ENCODE assay signal across 11 cellular contexts in genomic region chr19:56109216-56109615, GRCh38. TPM values are rescaled to one million over a fixed set of nuclear protein-coding genes. Genes with fewer than 3 reads are reported as not detected.
DNase-seq lines count a peak whose midpoint lies in the region; ATAC-seq, FAIRE-seq and TF ChIP-seq lines count a peak whose summit lies in the region.
"Had no signal": no experiment of that assay in that cellular context is flagged by ENCODE, and none has a peak within 500 bp of the region (broad histone marks: within the 10 kb centered on the region; RNA-seq: fewer than 3 reads in every experiment).

No MANE protein-coding gene starts in this region.

- no peak overlapping the region for H2AFZ ChIP-seq in GM23338
- no peak overlapping the region for H2AFZ ChIP-seq in H1 (ENCODE audit: low read length)

- H3K23me2 ChIP-seq in H1 (ENCODE audit: low read depth, low read length), result no peaks in the 10 kb centered on the region

- 0 out of 2 replicates have a peak overlapping the region, but pooled peaks have one; percentile 71 for H2BK5ac ChIP-seq in H1 (ENCODE audit: low read depth, low read length)

- H3K27ac Mint-ChIP-seq in GM23338, result no peak overlapping the region
- H3K27ac Mint-ChIP-seq: stimulated activated naive CD8-positive, alpha-beta T cell treated with anti-CD3 and anti-CD28 coated beads, Interleukin-15, Interleukin-2, amounts not matched to agents 100 ng/mL and 50 ng/mL, for 24 hours had no signal

- H3F3A ChIP-seq in GM23338 (replicated peaks; ENCODE audit: low read depth), result 0 out of 2 replicates have a peak, but pooled peaks cover 3% of the 10 kb centered on the region

- no peaks in the 10 kb centered on the region; the same call in 2 of the 3 replicates for H3K9me3 Mint-ChIP-seq in GM23338
- H3K9me3 Mint-ChIP-seq: naive thymus-derived CD4-positive, alpha-beta T cell; stimulated activated naive CD8-positive, alpha-beta T cell treated with anti-CD3 and anti-CD28 coated beads, Interleukin-15, Interleukin-2, amounts not matched to agents 100 ng/mL and 50 ng/mL, for 24 hours had no signal

- no peaks in the 10 kb centered on the region for H3K9me2 ChIP-seq in GM23338 (ENCODE audit: insufficient read depth)

- H3K27me3 Mint-ChIP-seq in GM23338 (ENCODE audit: insufficient read depth, low read depth, poor library complexity), result peaks cover 42% of the 10 kb centered on the region
- H3K27me3 Mint-ChIP-seq: naive thymus-derived CD4-positive, alpha-beta T cell; stimulated activated naive CD8-positive, alpha-beta T cell treated with anti-CD3 and anti-CD28 coated beads, Interleukin-15, Interleukin-2, amounts not matched to agents 100 ng/mL and 50 ng/mL, for 24 hours had no signal

- CTCF ChIA-PET in H1 (lab: Charles Lee; ENCODE audit: partially characterized antibody), result interaction anchor here (0.6 to 1.9 kb wide), 4 partner anchors 33 to 55 kb away, joined by 4 to 5 read pairs (median 5); no protein-coding TSS in a partner anchor

- H3K18ac ChIP-seq in H1 (ENCODE audit: extremely low read depth, low read length), result no peak overlapping the region

- H3K9ac ChIP-seq in H1 (replicated peaks in 1 of 4; ENCODE audit: extremely low read depth in 1 of 4, low read depth in 3 of 4, low read length in 3 of 4), result no peak overlapping the region

- H3K4me1 ChIP-seq in GM23338 (ENCODE audit: insufficient read depth) (peaks cover 61% of the 10 kb centered on the region), H1 (replicated peaks in 1 of 4; ENCODE audit: control insufficient read depth in 3 of 4, insufficient read depth in 4 of 4, low read length in 3 of 4) (peaks cover 6 to 52% (median 36%) of the 10 kb centered on the region in 4 experiments), ovary (ENCODE audit: insufficient read depth) (peaks cover 43% of the 10 kb centered on the region)

- peaks cover 94% of the 10 kb centered on the region for H3K79me2 ChIP-seq in GM23338 (replicated peaks; ENCODE audit: insufficient read depth)
- peaks cover 42 to 93% of the 10 kb centered on the region in 2 experiments for H3K79me2 ChIP-seq in H1 (ENCODE audit: control insufficient read depth in 1 of 2, insufficient read depth in 2 of 2, low read length in 2 of 2)

- no peak for FAIRE-seq in H1 (lab: Jason Lieb, UNC)

- H3K4me1 Mint-ChIP-seq in GM23338, result peaks cover 76% of the 10 kb centered on the region

- no peak overlapping the region for H2BK20ac ChIP-seq in H1 (ENCODE audit: low read length)

- no peak overlapping the region for H4K8ac ChIP-seq in H1 (ENCODE audit: extremely low read depth, insufficient read depth, low read length)

- H3K27me3 ChIP-seq in GM23338 (ENCODE audit: insufficient read depth), result no peaks in the 10 kb centered on the region
- H3K27me3 ChIP-seq in H1 (replicated peaks in 1 of 4; ENCODE audit: control insufficient read depth in 3 of 4, extremely low read depth in 1 of 4, insufficient read depth in 3 of 4, low read length in 3 of 4), result no peaks in the 10 kb centered on the region; a peak in 1 of 7 replicates
- no peaks in the 10 kb centered on the region for H3K27me3 ChIP-seq in ovary

- TF ChIP-seq EP300 in H1 (IDR thresholded peaks at IDR 0.05; ENCODE audit: borderline replicate concordance in 1 of 2, low read depth in 2 of 2, low read length in 2 of 2) (no peak), ovary (IDR thresholded peaks at IDR 0.05) (no peak)

- peaks cover 4% of the 10 kb centered on the region; the same call in 2 of the 3 replicates for H3K36me3 Mint-ChIP-seq in GM23338 (ENCODE audit: low read depth)

- H3K27ac ChIP-seq in GM23338 (ENCODE audit: low read depth) (peak overlapping the region; percentile 69; the same call in 1 of the 2 replicates), H1 (ENCODE audit: low read depth, low read length) (no peak overlapping the region), ovary (peak overlapping the region in 1 of 2 donors; percentile 11)

- H4K20me1 ChIP-seq in GM23338 (replicated peaks; ENCODE audit: insufficient read depth) (peaks cover 51% of the 10 kb centered on the region), H1 (replicated peaks in 1 of 2; ENCODE audit: control insufficient read depth in 1 of 2, insufficient read depth in 2 of 2, low read length in 2 of 2) (peaks cover 56 to 59% of the 10 kb centered on the region in 2 experiments)

- H3K56ac ChIP-seq in H1 (replicated peaks; ENCODE audit: insufficient read length, low read depth, low read length), result no peak overlapping the region

- POLR2A ChIA-PET in H1 (lab: Charles Lee; ENCODE audit: partially characterized antibody), result interaction anchor here (1.2 to 6.0 kb wide), 3 partner anchors 10 to 453 kb away, joined by 3 to 51 read pairs (median 4); partner anchors contain the start of gene ZNF787

- no peak overlapping the region for H2BK120ac ChIP-seq in H1 (replicated peaks; ENCODE audit: low read depth, low read length)

- no peak for ATAC-seq in GM23338
- ATAC-seq: naive thymus-derived CD4-positive, alpha-beta T cell had no signal

- H3K23ac ChIP-seq in H1 (ENCODE audit: insufficient read length), result no peak overlapping the region

- TF ChIP-seq CTCF in GM23338 (conservative IDR thresholded peaks at IDR 0.05; ENCODE audit: low read depth in 2 of 2) (no peak), H1 (IDR thresholded peaks at IDR 0.05; ENCODE audit: control extremely low read depth in 1 of 3, insufficient read depth in 1 of 3, low read depth in 1 of 3, low read length in 3 of 3) (no peak), ovary (IDR thresholded peaks at IDR 0.05) (no peak)

- H3K36me3 ChIP-seq in GM23338 (ENCODE audit: insufficient read depth) (no peaks in the 10 kb centered on the region), H1 (ENCODE audit: control insufficient read depth in 2 of 4, insufficient read depth in 4 of 4, low read length in 3 of 4) (no peaks in the 10 kb centered on the region), ovary (no peaks in the 10 kb centered on the region)

- no peak overlapping the region for H3K4ac ChIP-seq in H1 (replicated peaks; ENCODE audit: insufficient read length, low read depth, low read length)

- no peak overlapping the region for H3K14ac ChIP-seq in H1 (ENCODE audit: insufficient read length)

- WGBS in H1 (ENCODE audit: extremely low coverage in 1 of 2, insufficient coverage in 1 of 2, insufficient read length in 1 of 2, insufficient replicate concordance in 2 of 2, low coverage in 1 of 2, low lambda C conversion rate in 2 of 2, missing lambda C conversion rate in 1 of 2), 2 experiments, result 86% methylated on average over 11 of the region's 11 CpGs; no CpG with 5 or more reads in 1 of the 2 experiments
- WGBS in ovary, 3 donors, result 5 to 17% (median 8%) methylated on average over 11 of the region's 11 CpGs

- H3K4me3 Mint-ChIP-seq in GM23338, result no peak overlapping the region
- H3K4me3 Mint-ChIP-seq: stimulated activated naive CD8-positive, alpha-beta T cell treated with anti-CD3 and anti-CD28 coated beads, Interleukin-15, Interleukin-2, amounts not matched to agents 100 ng/mL and 50 ng/mL, for 24 hours had no signal

- H4K5ac ChIP-seq in H1 (ENCODE audit: insufficient read length, low read depth, low read length), result no peak overlapping the region

- H2AK5ac ChIP-seq in H1 (ENCODE audit: low read depth, low read length), result no peak overlapping the region

- no peak overlapping the region for H4K91ac ChIP-seq in H1 (replicated peaks; ENCODE audit: insufficient read length, low read length)

- intact Hi-C loops in ovary (cut with DNase I), result loop anchor here in 2 of 4 donors (5.0 kb wide), 2 partner anchors 33 to 48 kb away; partner anchors contain the start of gene ZNF444 (in 1 of the 2)

- H3K4me3 ChIP-seq in GM23338 (no peak overlapping the region), H1 (ENCODE audit: extremely low read depth in 1 of 4, insufficient read depth in 2 of 4, low read depth in 3 of 4, low read length in 4 of 4) (no peak overlapping the region), ovary (peak overlapping the region; percentile 11)

- no peak overlapping the region for H2BK15ac ChIP-seq in H1 (ENCODE audit: low read length)

- peaks cover 20% of the 10 kb centered on the region for H3K79me1 ChIP-seq in H1 (ENCODE audit: low read depth, low read length)

- H2BK12ac ChIP-seq in H1 (ENCODE audit: low read depth, low read length), result 0 out of 2 replicates have a peak overlapping the region, but pooled peaks have one; percentile 9

- DNase-seq in AG08395 (ENCODE audit: low spot score), result peak; percentile 31
- no peak for DNase-seq in GM23338 (ENCODE audit: low spot score)
- DNase-seq in H1 (ENCODE audit: low read depth in 1 of 2, low spot score in 2 of 2), result no peak
- DNase-seq in ovary, result no peak
- DNase-seq in kidney glomerular epithelial cell (lab: John Stamatoyannopoulos, UW), result no peak
- no peak for DNase-seq in NCI-H82 treated with DMSO at 0.1 percent for 48 hours (lab: John Stamatoyannopoulos, UW; ENCODE audit: unreplicated experiment)
- no peak for DNase-seq in D341Med (ENCODE audit: low spot score)
- DNase-seq in NCI-H510A (lab: John Stamatoyannopoulos, UW), result no peak
- DNase-seq: naive thymus-derived CD4-positive, alpha-beta T cell; NCI-H1417 had no signal

- H3K4me2 ChIP-seq in GM23338, result peak overlapping the region; percentile 55; the same call in 1 of the 2 replicates
- H3K4me2 ChIP-seq in H1 (ENCODE audit: insufficient read depth in 1 of 2, low read depth in 2 of 2, low read length in 2 of 2), result peak overlapping the region; percentile 7 to 11; a peak in 2 of 4 replicates

- H3K9me3 ChIP-seq in H1 (ENCODE audit: insufficient read depth in 2 of 2, low read depth in 1 of 2, low read length in 1 of 2) (no peaks in the 10 kb centered on the region), ovary (no peaks in the 10 kb centered on the region)

- TF ChIP-seq RAD21 in H1 (IDR thresholded peaks at IDR 0.05 in 1 of 2, conservative IDR thresholded peaks at IDR 0.05 in 1 of 2; ENCODE audit: low read depth in 2 of 2, low read length in 2 of 2), result no peak

- TF ChIP-seq POLR2A in H1 (IDR thresholded peaks at IDR 0.05; ENCODE audit: control extremely low read depth in 1 of 2, low read depth in 2 of 2, low read length in 2 of 2) (no peak), ovary (IDR thresholded peaks at IDR 0.05) (no peak)

RNA-seq across cellular contexts. Expression of gene ZNF787, which starts 11.9 kb away (rescaled TPM):
- 35.3 and 44.6 TPM in 2 replicates for total RNA-seq in GM23338 (2014; rRNA removed; shearing (Covaris generic))
- polyA plus RNA-seq in GM23338 (2016; fragmentation: Nextera tagmentation; extraction: Ambion mirVana) (12.5 and 15.9 TPM in 2 replicates), H1 (2011; rRNA removed) (19.7 and 37.8 TPM in 2 replicates), ovary (10 to 100 TPM in 1 of 2 donors, 1 to 10 TPM in 1; 3.0 to 20.4 TPM)
- total RNA-seq in H1 (2021; fragmentation: NEBNext Ultra II Directional; extraction: Animal tissue kit (Norgen Biotek cat#: 25700)), result 56.0 and 57.3 TPM in 2 replicates
- polyA plus RNA-seq in H1 (2011; cell fraction: cytosol; rRNA removed), result 31.1 TPM
- polyA plus RNA-seq in H1 (2011; cell fraction: nucleus; rRNA removed), result 44.7 TPM
- polyA plus RNA-seq in H1 (2012, experiment 1 of 2), result 24.6 to 37.3 TPM (median 32.1 TPM) in 4 replicates
- 26.0 TPM for polyA plus RNA-seq in H1 (2012, experiment 2 of 2)
- polyA plus RNA-seq in H1 (2013, experiment 1 of 2), result 35.4 TPM
- polyA plus RNA-seq in H1 (2013, experiment 2 of 2), result 34.1 TPM
- polyA minus RNA-seq in H1 (2011; rRNA and poly(A)+ RNA removed), result 7.3 and 7.9 TPM in 2 replicates
- polyA minus RNA-seq in H1 (2011; cell fraction: cytosol; rRNA and poly(A)+ RNA removed), result 37.4 TPM
- polyA minus RNA-seq in H1 (2011; cell fraction: nucleus; rRNA and poly(A)+ RNA removed), result 25.1 TPM
- total RNA-seq in ovary, result 10 to 100 TPM; 10.4 to 36.8 (median 27.5) TPM

RNA-seq across cellular contexts. Expression of gene ZNF444, which starts 31.9 kb away (rescaled TPM):
- 58.5 and 60.5 TPM in 2 replicates for total RNA-seq in GM23338 (2014; rRNA removed; shearing (Covaris generic))
- polyA plus RNA-seq in GM23338 (2016; fragmentation: Nextera tagmentation; extraction: Ambion mirVana) (23.6 and 25.1 TPM in 2 replicates), H1 (2011; rRNA removed) (54.5 and 87.3 TPM in 2 replicates), ovary (10 to 100 TPM in 1 of 2 donors, 1 to 10 TPM in 1; 7.3 to 25.5 TPM)
- 46.9 and 49.5 TPM in 2 replicates for total RNA-seq in H1 (2021; fragmentation: NEBNext Ultra II Directional; extraction: Animal tissue kit (Norgen Biotek cat#: 25700))
- 52.7 TPM for polyA plus RNA-seq in H1 (2011; cell fraction: cytosol; rRNA removed)
- polyA plus RNA-seq in H1 (2011; cell fraction: nucleus; rRNA removed), result 82.7 TPM
- 29.2 to 41.5 TPM (median 39.9 TPM) in 4 replicates for polyA plus RNA-seq in H1 (2012, experiment 1 of 2)
- 29.3 TPM for polyA plus RNA-seq in H1 (2012, experiment 2 of 2)
- polyA plus RNA-seq in H1 (2013, experiment 1 of 2), result 29.2 TPM
- polyA plus RNA-seq in H1 (2013, experiment 2 of 2), result 27.9 TPM
- 4.0 and 7.3 TPM in 2 replicates for polyA minus RNA-seq in H1 (2011; rRNA and poly(A)+ RNA removed)
- polyA minus RNA-seq in H1 (2011; cell fraction: cytosol; rRNA and poly(A)+ RNA removed), result 20.0 TPM
- 22.2 TPM for polyA minus RNA-seq in H1 (2011; cell fraction: nucleus; rRNA and poly(A)+ RNA removed)
- 10 to 100 TPM; 27.4 to 48.2 (median 38.2) TPM for total RNA-seq in ovary
